In the genomic region with DNA sequence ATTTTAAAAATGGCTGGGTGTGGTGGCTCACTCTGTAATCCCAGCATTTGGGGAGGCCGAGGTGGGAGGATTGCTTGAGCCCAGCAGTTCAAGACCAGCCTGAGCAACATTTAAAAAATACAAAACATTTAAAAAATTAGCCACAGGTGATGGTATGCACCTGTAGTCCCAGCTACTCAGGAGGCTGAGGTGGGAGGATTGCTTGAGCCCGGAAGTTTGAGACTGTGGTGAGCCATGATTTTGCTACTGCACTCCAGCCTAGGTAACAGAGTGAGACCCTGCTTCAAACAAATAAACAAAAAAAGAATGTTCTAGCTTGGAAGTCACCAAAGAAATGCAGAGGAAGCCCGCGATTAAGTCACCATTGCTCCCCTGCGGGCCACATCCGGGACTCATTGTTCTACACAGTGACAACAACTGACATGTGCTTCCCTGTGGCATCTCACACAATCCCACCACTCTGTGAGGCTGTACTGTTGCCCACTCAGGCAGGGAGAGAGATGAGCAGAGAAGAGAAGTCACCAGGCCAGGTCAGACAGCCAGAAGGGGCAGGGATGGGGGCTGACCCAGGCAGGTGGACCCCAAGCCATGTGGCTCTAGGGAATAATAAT, we compare ENCODE assay signal across 1 cellular context.
TF ChIP-seq lines count a peak whose summit lies in the region.

No MANE protein-coding gene starts in this region.

TF ChIP-seq in GM23338, 12 proteins besides CTCF, POLR2A, EP300 and RAD21 (continued from another document):
- TF ChIP-seq, protein P1, sequence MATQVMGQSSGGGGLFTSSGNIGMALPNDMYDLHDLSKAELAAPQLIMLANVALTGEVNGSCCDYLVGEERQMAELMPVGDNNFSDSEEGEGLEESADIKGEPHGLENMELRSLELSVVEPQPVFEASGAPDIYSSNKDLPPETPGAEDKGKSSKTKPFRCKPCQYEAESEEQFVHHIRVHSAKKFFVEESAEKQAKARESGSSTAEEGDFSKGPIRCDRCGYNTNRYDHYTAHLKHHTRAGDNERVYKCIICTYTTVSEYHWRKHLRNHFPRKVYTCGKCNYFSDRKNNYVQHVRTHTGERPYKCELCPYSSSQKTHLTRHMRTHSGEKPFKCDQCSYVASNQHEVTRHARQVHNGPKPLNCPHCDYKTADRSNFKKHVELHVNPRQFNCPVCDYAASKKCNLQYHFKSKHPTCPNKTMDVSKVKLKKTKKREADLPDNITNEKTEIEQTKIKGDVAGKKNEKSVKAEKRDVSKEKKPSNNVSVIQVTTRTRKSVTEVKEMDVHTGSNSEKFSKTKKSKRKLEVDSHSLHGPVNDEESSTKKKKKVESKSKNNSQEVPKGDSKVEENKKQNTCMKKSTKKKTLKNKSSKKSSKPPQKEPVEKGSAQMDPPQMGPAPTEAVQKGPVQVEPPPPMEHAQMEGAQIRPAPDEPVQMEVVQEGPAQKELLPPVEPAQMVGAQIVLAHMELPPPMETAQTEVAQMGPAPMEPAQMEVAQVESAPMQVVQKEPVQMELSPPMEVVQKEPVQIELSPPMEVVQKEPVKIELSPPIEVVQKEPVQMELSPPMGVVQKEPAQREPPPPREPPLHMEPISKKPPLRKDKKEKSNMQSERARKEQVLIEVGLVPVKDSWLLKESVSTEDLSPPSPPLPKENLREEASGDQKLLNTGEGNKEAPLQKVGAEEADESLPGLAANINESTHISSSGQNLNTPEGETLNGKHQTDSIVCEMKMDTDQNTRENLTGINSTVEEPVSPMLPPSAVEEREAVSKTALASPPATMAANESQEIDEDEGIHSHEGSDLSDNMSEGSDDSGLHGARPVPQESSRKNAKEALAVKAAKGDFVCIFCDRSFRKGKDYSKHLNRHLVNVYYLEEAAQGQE (IDR thresholded peaks at IDR 0.05; ENCODE audit: unreplicated experiment) = no peak
- TF ChIP-seq, protein P2, sequence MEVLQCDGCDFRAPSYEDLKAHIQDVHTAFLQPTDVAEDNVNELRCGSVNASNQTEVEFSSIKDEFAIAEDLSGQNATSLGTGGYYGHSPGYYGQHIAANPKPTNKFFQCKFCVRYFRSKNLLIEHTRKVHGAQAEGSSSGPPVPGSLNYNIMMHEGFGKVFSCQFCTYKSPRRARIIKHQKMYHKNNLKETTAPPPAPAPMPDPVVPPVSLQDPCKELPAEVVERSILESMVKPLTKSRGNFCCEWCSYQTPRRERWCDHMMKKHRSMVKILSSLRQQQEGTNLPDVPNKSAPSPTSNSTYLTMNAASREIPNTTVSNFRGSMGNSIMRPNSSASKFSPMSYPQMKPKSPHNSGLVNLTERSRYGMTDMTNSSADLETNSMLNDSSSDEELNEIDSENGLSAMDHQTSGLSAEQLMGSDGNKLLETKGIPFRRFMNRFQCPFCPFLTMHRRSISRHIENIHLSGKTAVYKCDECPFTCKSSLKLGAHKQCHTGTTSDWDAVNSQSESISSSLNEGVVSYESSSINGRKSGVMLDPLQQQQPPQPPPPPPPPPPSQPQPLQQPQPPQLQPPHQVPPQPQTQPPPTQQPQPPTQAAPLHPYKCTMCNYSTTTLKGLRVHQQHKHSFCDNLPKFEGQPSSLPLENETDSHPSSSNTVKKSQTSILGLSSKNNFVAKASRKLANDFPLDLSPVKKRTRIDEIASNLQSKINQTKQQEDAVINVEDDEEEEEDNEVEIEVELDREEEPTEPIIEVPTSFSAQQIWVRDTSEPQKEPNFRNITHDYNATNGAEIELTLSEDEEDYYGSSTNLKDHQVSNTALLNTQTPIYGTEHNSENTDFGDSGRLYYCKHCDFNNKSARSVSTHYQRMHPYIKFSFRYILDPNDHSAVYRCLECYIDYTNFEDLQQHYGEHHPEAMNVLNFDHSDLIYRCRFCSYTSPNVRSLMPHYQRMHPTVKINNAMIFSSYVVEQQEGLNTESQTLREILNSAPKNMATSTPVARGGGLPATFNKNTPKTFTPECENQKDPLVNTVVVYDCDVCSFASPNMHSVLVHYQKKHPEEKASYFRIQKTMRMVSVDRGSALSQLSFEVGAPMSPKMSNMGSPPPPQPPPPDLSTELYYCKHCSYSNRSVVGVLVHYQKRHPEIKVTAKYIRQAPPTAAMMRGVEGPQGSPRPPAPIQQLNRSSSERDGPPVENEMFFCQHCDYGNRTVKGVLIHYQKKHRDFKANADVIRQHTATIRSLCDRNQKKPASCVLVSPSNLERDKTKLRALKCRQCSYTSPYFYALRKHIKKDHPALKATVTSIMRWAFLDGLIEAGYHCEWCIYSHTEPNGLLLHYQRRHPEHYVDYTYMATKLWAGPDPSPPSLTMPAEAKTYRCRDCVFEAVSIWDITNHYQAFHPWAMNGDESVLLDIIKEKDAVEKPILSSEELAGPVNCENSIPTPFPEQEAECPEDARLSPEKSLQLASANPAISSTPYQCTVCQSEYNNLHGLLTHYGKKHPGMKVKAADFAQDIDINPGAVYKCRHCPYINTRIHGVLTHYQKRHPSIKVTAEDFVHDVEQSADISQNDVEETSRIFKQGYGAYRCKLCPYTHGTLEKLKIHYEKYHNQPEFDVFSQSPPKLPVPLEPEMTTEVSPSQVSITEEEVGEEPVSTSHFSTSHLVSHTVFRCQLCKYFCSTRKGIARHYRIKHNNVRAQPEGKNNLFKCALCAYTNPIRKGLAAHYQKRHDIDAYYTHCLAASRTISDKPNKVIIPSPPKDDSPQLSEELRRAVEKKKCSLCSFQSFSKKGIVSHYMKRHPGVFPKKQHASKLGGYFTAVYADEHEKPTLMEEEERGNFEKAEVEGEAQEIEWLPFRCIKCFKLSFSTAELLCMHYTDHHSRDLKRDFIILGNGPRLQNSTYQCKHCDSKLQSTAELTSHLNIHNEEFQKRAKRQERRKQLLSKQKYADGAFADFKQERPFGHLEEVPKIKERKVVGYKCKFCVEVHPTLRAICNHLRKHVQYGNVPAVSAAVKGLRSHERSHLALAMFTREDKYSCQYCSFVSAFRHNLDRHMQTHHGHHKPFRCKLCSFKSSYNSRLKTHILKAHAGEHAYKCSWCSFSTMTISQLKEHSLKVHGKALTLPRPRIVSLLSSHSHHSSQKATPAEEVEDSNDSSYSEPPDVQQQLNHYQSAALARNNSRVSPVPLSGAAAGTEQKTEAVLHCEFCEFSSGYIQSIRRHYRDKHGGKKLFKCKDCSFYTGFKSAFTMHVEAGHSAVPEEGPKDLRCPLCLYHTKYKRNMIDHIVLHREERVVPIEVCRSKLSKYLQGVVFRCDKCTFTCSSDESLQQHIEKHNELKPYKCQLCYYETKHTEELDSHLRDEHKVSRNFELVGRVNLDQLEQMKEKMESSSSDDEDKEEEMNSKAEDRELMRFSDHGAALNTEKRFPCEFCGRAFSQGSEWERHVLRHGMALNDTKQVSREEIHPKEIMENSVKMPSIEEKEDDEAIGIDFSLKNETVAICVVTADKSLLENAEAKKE (CRISPR knock-in tag; IDR thresholded peaks at IDR 0.05) = no peak
- TF ChIP-seq NANOG (IDR thresholded peaks at IDR 0.05; ENCODE audit: borderline replicate concordance) = no peak
